1 cellular context compared by ENCODE assay signal in genomic region chr16:30004811-30005242, GRCh38.
TF ChIP-seq lines count a peak whose summit lies in the region.

No MANE protein-coding gene starts in this region.

TF ChIP-seq in HepG2, 621 proteins besides CTCF, POLR2A, EP300 and RAD21:
- TF ChIP-seq ZBTB14 (CRISPR knock-in tag; IDR thresholded peaks at IDR 0.05) (no peak), PTBP1 (IDR thresholded peaks at IDR 0.05; ENCODE audit: low read depth, low read length, poor library complexity, severe bottlenecking) (peak; percentile 10), KLF9 (CRISPR knock-in tag; IDR thresholded peaks at IDR 0.05; ENCODE audit: low read depth) (no peak), TFDP1 (CRISPR knock-in tag; IDR thresholded peaks at IDR 0.05; ENCODE audit: borderline replicate concordance) (no peak), AGO2 (optimal IDR thresholded peaks at IDR 0.05; ENCODE audit: low read depth, low read length) (peak; percentile 51), RBFOX2 (IDR thresholded peaks at IDR 0.05; ENCODE audit: low read depth, low read length) (0 out of 2 replicates have a peak, but pooled peaks have one; percentile 35), TIGD3 (CRISPR knock-in tag; IDR thresholded peaks at IDR 0.05; ENCODE audit: borderline replicate concordance) (no peak)
